Comparison of ENCODE assay signal across 29 cellular contexts in the genomic region with DNA sequence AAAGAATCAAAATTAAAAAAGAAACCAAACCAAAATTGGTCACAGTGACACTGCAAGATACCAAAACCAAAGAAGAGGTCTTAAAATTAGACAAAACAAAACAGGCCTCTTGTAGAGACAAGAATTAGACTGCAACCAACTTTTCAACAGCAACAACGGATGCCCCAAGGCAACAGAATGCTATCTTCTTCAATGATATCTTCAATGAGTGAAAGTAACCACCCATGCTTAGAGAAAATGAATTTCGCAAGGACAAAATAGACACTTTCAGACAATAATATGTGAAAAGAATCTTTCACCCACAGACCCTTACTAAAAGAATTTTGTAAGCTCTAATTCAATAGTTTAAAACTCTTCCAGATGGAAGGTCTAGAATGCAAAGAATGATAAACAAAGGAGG.
"Had no signal": no experiment of that assay in that cellular context is flagged by ENCODE, and none has a peak within 500 bp of the region (broad histone marks: within the 10 kb centered on the region; RNA-seq: fewer than 3 reads in every experiment).

No MANE protein-coding gene starts in this region.

- H3K27ac ChIP-seq: colonic mucosa, heart right ventricle, left lung, lower lobe of right lung, neural progenitor cell, parathyroid adenoma, psoas muscle, sigmoid colon, suprapubic skin, tibial artery, upper lobe of right lung had no signal

- H3K36me3 ChIP-seq: colonic mucosa, neural progenitor cell had no signal

- H3K36me3 Mint-ChIP-seq: natural killer cell had no signal

- H3K4me3 ChIP-seq: colonic mucosa, heart right ventricle, left lung, lower lobe of right lung, neural progenitor cell, psoas muscle, sigmoid colon, suprapubic skin, tibial artery, upper lobe of right lung had no signal

- H3K4me1 Mint-ChIP-seq: central memory CD8-positive, alpha-beta T cell; natural killer cell; neural progenitor cell had no signal

- H3K27ac Mint-ChIP-seq: activated naive CD4-positive, alpha-beta T cell treated with anti-CD3 and anti-CD28 coated beads, Interleukin-2, amount 50 U/mL, for 72 hours; natural killer cell; neural progenitor cell had no signal

- H3K9me3 ChIP-seq: colonic mucosa, heart right ventricle, left lung, lower lobe of right lung, psoas muscle, sigmoid colon, suprapubic skin, tibial artery, upper lobe of right lung had no signal

- H3K4me1 ChIP-seq: colonic mucosa, left lung, lower lobe of right lung, neural progenitor cell, parathyroid adenoma, psoas muscle, suprapubic skin, tibial artery, upper lobe of right lung had no signal

- DNase-seq: activated CD4-positive, alpha-beta T cell treated with anti-CD3 and anti-CD28 coated beads for 36 hours; activated CD4-positive, alpha-beta T cell treated with anti-CD3 and anti-CD28 coated beads, Interleukin-2, amount 50 U/mL, for 48 hours; activated CD4-positive, CD25-positive, alpha-beta regulatory T cell; activated CD8-positive, alpha-beta memory T cell treated with anti-CD3 and anti-CD28 coated beads, Interleukin-2, amount 50 U/mL, for 48 hours; activated naive CD4-positive, alpha-beta T cell; activated T-cell treated with anti-CD3 and anti-CD28 coated beads, Interleukin-2, amount 50 U/mL, for 48 hours; anterior cingulate cortex; colonic mucosa; effector memory CD4-positive, alpha-beta T cell; foreskin fibroblast; heart right ventricle; left lung; lower lobe of right lung; mesendoderm; natural killer cell; occipital lobe; psoas muscle; sigmoid colon; small intestine; stimulated activated CD4-positive, alpha-beta T cell treated with anti-CD3 and anti-CD28 coated beads, Interleukin-1b, Interleukin-23, amount 100 ng/mL, for 48 hours; stimulated activated naive CD4-positive, alpha-beta T cell; T-helper 1 cell; tibial artery; upper lobe of right lung had no signal

- ATAC-seq: heart right ventricle, left lung, lower lobe of right lung, natural killer cell, psoas muscle, upper lobe of right lung had no signal

- H3K9me3 Mint-ChIP-seq: activated naive CD4-positive, alpha-beta T cell treated with anti-CD3 and anti-CD28 coated beads, Interleukin-2, amount 50 U/mL, for 72 hours; central memory CD8-positive, alpha-beta T cell; natural killer cell; neural progenitor cell had no signal

- H3K4me3 Mint-ChIP-seq: activated CD4-positive, alpha-beta T cell treated with anti-CD3 and anti-CD28 coated beads for 36 hours; central memory CD8-positive, alpha-beta T cell; natural killer cell; neural progenitor cell had no signal

- H3K27me3 Mint-ChIP-seq: activated CD4-positive, alpha-beta T cell treated with anti-CD3 and anti-CD28 coated beads for 36 hours; central memory CD8-positive, alpha-beta T cell had no signal

- H3K27me3 ChIP-seq: colonic mucosa, heart right ventricle, left lung, neural progenitor cell, sigmoid colon, suprapubic skin, tibial artery, upper lobe of right lung had no signal
